Comparison of ENCODE assay signal across 1 cellular context in the genomic region with DNA sequence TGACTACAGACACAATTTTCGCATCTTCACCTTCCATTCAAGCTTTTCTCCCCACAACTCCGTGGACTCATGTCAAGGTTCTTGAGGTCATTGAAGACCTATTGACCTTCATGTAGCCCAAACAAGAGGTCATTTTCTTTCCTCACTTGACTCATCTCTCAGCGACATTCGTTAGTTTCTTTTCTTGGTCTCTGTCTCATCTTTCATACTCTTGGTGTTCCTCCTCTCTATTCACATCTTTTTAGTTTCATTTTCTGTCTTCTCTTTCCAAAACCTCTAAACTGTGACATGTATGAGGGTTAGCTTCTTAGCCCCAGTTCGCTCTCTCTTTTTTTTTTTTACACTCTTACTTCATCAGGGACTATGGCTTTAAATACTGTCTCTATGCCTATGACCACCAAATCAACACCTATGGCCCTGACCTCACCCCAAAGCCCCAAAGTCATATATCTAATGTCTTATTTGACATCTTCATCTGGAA.
TF ChIP-seq lines count a peak whose summit lies in the region.

No MANE protein-coding gene starts in this region.

TF ChIP-seq in SK-N-SH treated with all-trans-retinoic acid at 6 μM for 48 hours, 23 proteins besides CTCF, POLR2A, EP300 and RAD21 (continued from another document):
- TF ChIP-seq, protein P1, sequence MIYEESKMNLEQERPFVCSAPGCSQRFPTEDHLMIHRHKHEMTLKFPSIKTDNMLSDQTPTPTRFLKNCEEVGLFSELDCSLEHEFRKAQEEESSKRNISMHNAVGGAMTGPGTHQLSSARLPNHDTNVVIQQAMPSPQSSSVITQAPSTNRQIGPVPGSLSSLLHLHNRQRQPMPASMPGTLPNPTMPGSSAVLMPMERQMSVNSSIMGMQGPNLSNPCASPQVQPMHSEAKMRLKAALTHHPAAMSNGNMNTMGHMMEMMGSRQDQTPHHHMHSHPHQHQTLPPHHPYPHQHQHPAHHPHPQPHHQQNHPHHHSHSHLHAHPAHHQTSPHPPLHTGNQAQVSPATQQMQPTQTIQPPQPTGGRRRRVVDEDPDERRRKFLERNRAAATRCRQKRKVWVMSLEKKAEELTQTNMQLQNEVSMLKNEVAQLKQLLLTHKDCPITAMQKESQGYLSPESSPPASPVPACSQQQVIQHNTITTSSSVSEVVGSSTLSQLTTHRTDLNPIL (CRISPR knock-in tag; IDR thresholded peaks at IDR 0.05; ENCODE audit: low read depth): no peak
